In the genomic region with DNA sequence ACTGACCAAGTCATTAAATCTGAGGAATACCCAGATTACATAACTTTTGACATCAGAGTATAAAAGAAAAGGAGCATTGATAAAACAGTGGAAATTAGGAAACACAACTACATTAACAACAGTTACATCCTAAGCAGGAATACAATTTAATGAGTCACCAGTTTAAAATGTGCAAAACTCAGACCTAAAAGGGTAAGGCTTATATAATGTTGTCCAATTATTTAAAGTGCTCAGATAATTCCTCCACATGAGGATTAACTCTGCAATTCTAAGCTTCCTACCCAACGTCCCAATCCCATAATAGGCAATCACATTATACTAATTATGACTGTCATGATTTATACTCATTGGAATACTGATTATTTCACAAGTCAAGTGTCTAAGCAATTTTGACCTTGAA, we compare ENCODE assay signal across 18 cellular contexts.
DNase-seq lines count a peak whose midpoint lies in the region; ATAC-seq, FAIRE-seq and TF ChIP-seq lines count a peak whose summit lies in the region.
"Had no signal": no experiment of that assay in that cellular context is flagged by ENCODE, and none has a peak within 500 bp of the region (broad histone marks: within the 10 kb centered on the region; RNA-seq: fewer than 3 reads in every experiment).

No MANE protein-coding gene starts in this region.

- ATAC-seq in HG03108 (IDR thresholded peaks at IDR 0.05; ENCODE audit: unreplicated experiment), result no peak
- no peak for ATAC-seq in GM18520 (IDR thresholded peaks at IDR 0.05; ENCODE audit: unreplicated experiment)

- H3K4me3 ChIP-seq in brain microvascular endothelial cell (ENCODE audit: low read depth, low read length), result no peak overlapping the region
- H3K4me3 ChIP-seq: MG63, stomach had no signal

- no peaks in the 10 kb centered on the region for H3K36me3 ChIP-seq in brain microvascular endothelial cell (replicated peaks)
- H3K36me3 ChIP-seq: MG63, stomach had no signal

- DNase-seq in AG08395 (ENCODE audit: low spot score) (peak; percentile 58), HTR-8/SVneo (ENCODE audit: insufficient read length, low spot score) (peak; percentile 29), brain microvascular endothelial cell (no peak), foreskin melanocyte (peak; percentile 62), NCI-H1694 (lab: John Stamatoyannopoulos, UW) (no peak), GM19239 (ENCODE audit: insufficient read length, low spot score) (no peak)
- DNase-seq: activated CD4-positive, alpha-beta T cell treated with anti-CD3 and anti-CD28 coated beads, Interleukin-2, amount 10 ng/mL, durations not matched to agents 24 days and 14 days; activated T-cell treated with anti-CD3 and anti-CD28 coated beads, Interleukin-2, amount 50 U/mL, for 48 hours; AML-193; cortex of kidney; MG63; NCI-H1930; NCI-H69; occipital lobe; stomach had no signal

- no peaks in the 10 kb centered on the region for H3K27me3 ChIP-seq in brain microvascular endothelial cell (replicated peaks)
- H3K27me3 ChIP-seq: MG63, stomach had no signal

- in situ Hi-C loops in brain microvascular endothelial cell (cut with HindIII; ENCODE audit: low pct_ligation_motif_present, low sequenced_read_pairs), result no loop called here

- peak overlapping the region; percentile 34 for H3K27ac ChIP-seq in brain microvascular endothelial cell
- H3K27ac ChIP-seq: stomach had no signal

- no peak for TF ChIP-seq CTCF in brain microvascular endothelial cell (IDR thresholded peaks at IDR 0.05; ENCODE audit: low read depth, low read length, missing control alignments)

- FAIRE-seq in HTR-8/SVneo (lab: Jason Lieb, UNC) (no peak), GM19239 (lab: Jason Lieb, UNC) (no peak)
- FAIRE-seq: frontal cortex had no signal

Comparison
In these comparisons a context has a peak if more than half of its experiments do, and no peak if none do; other contexts are left out.
1. DNase-seq: peak in AG08395 (single experiment), HTR-8/SVneo (single experiment) and foreskin melanocyte (single experiment); none in brain microvascular endothelial cell (single experiment), NCI-H1694 (single experiment) and GM19239 (single experiment).